8 cellular contexts compared by ENCODE assay signal in genomic region chr5:157143127-157143959, GRCh38. TPM values are rescaled to one million over a fixed set of nuclear protein-coding genes. Genes with fewer than 3 reads are reported as not detected.
A peak's percentile ranks its signal among the peaks of the same experiment; 100 is the strongest.
DNase-seq lines count a peak whose midpoint lies in the region; ATAC-seq and TF ChIP-seq lines count a peak whose summit lies in the region.

No MANE protein-coding gene starts in this region.

- H3K9me3 Mint-ChIP-seq in activated naive CD8-positive, alpha-beta T cell treated with anti-CD3 and anti-CD28 coated beads, Interleukin-2, amount 10 ng/mL, durations not matched to agents 7 days and 5 days: peaks cover 4% of the 10 kb centered on the region
- peaks cover 3% of the 10 kb centered on the region for H3K9me3 Mint-ChIP-seq in progenitor cell of endocrine pancreas (ENCODE audit: low read depth)

- POLR2A ChIA-PET in activated naive CD8-positive, alpha-beta T cell treated with anti-CD3 and anti-CD28 coated beads, Interleukin-2, amount 10 ng/mL, durations not matched to agents 7 days and 5 days (lab: Charles Lee): interaction anchor here (0.6 to 3.1 kb wide), 44 partner anchors 10 to 600 kb away, joined by 3 to 60 read pairs (median 4); partner anchors contain the start of genes CYFIP2, HAVCR2, ITK and LSM11

- peak; percentile 87 for DNase-seq in DMS 273 treated with DMSO at 0.1 percent for 48 hours (lab: John Stamatoyannopoulos, UW)
- peak; percentile 15 for DNase-seq in RKO (ENCODE audit: low spot score)
- peak; percentile 60 for DNase-seq in activated naive CD8-positive, alpha-beta T cell treated with anti-CD3 and anti-CD28 coated beads, Interleukin-2, amount 10 ng/mL, durations not matched to agents 7 days and 5 days
- peak; percentile 78 for DNase-seq in Right ventricle myocardium superior
- DNase-seq in progenitor cell of endocrine pancreas (ENCODE audit: low spot score, unreplicated experiment): no peak
- DNase-seq in mesenteric fat pad (ENCODE audit: low spot score): no peak

- H3K4me1 Mint-ChIP-seq in activated naive CD8-positive, alpha-beta T cell treated with anti-CD3 and anti-CD28 coated beads, Interleukin-2, amount 10 ng/mL, durations not matched to agents 7 days and 5 days: peaks cover 24% of the 10 kb centered on the region
- H3K4me1 Mint-ChIP-seq in progenitor cell of endocrine pancreas (ENCODE audit: low read depth): peaks cover 8% of the 10 kb centered on the region

- H3K27me3 Mint-ChIP-seq in activated naive CD8-positive, alpha-beta T cell treated with anti-CD3 and anti-CD28 coated beads, Interleukin-2, amount 10 ng/mL, durations not matched to agents 7 days and 5 days: no peaks in the 10 kb centered on the region
- no peaks in the 10 kb centered on the region for H3K27me3 Mint-ChIP-seq in progenitor cell of endocrine pancreas

- no peak for TF ChIP-seq CTCF in progenitor cell of endocrine pancreas (IDR thresholded peaks at IDR 0.05; ENCODE audit: unreplicated experiment)

- H3K36me3 Mint-ChIP-seq in activated naive CD8-positive, alpha-beta T cell treated with anti-CD3 and anti-CD28 coated beads, Interleukin-2, amount 10 ng/mL, durations not matched to agents 7 days and 5 days: peaks cover 23% of the 10 kb centered on the region
- H3K36me3 Mint-ChIP-seq in progenitor cell of endocrine pancreas (ENCODE audit: insufficient read depth): peaks cover 7% of the 10 kb centered on the region

- ATAC-seq in GM19468 (IDR thresholded peaks at IDR 0.05; ENCODE audit: extremely low read depth, unreplicated experiment) (peak; percentile 5), HG03565 (IDR thresholded peaks at IDR 0.05; ENCODE audit: unreplicated experiment) (peak; percentile 23), Right ventricle myocardium superior (ENCODE audit: poor library complexity) (peak; percentile 78)
- ATAC-seq in activated naive CD8-positive, alpha-beta T cell treated with anti-CD3 and anti-CD28 coated beads, Interleukin-2, amount 10 ng/mL, durations not matched to agents 7 days and 5 days (ENCODE audit: low read depth): peak; percentile 48

- intact Hi-C loops in Right ventricle myocardium superior (cut with DNase I): no loop called here

- H3K4me3 Mint-ChIP-seq in activated naive CD8-positive, alpha-beta T cell treated with anti-CD3 and anti-CD28 coated beads, Interleukin-2, amount 10 ng/mL, durations not matched to agents 7 days and 5 days: peak overlapping the region; percentile 86
- H3K4me3 Mint-ChIP-seq in progenitor cell of endocrine pancreas (ENCODE audit: low read depth): peak overlapping the region; percentile 96

- H3K27ac Mint-ChIP-seq in activated naive CD8-positive, alpha-beta T cell treated with anti-CD3 and anti-CD28 coated beads, Interleukin-2, amount 10 ng/mL, durations not matched to agents 7 days and 5 days: peak overlapping the region; percentile 96
- peak overlapping the region; percentile 97 for H3K27ac Mint-ChIP-seq in progenitor cell of endocrine pancreas

RNA-seq across cellular contexts. Expression of gene MED7, which starts 0.7 kb away (rescaled TPM):
- 10 to 100 TPM; 15.3 to 15.5 TPM for total RNA-seq in activated naive CD8-positive, alpha-beta T cell treated with anti-CD3 and anti-CD28 coated beads, Interleukin-2, amount 10 ng/mL, durations not matched to agents 7 days and 5 days
- 9.5 TPM for total RNA-seq in Right ventricle myocardium superior
- total RNA-seq in progenitor cell of endocrine pancreas: 15.6 and 18.2 TPM in 2 replicates
- total RNA-seq in mesenteric fat pad: 10.7 TPM

RNA-seq across cellular contexts. Expression of gene GARIN3, which starts 22.7 kb away (rescaled TPM):
- not detected for total RNA-seq in activated naive CD8-positive, alpha-beta T cell treated with anti-CD3 and anti-CD28 coated beads, Interleukin-2, amount 10 ng/mL, durations not matched to agents 7 days and 5 days
- total RNA-seq in Right ventricle myocardium superior (not detected), progenitor cell of endocrine pancreas (not detected in 2 replicates), mesenteric fat pad (not detected)

RNA-seq across cellular contexts. Expression of gene HAVCR2, which starts 34.5 kb away (rescaled TPM):
- 10 to 100 TPM; 73.8 to 76.9 TPM for total RNA-seq in activated naive CD8-positive, alpha-beta T cell treated with anti-CD3 and anti-CD28 coated beads, Interleukin-2, amount 10 ng/mL, durations not matched to agents 7 days and 5 days
- total RNA-seq in Right ventricle myocardium superior (2.6 TPM), progenitor cell of endocrine pancreas (0.17 and 0.62 TPM in 2 replicates), mesenteric fat pad (14.9 TPM)

RNA-seq across cellular contexts. Expression of gene ITK, which starts 37.3 kb away (rescaled TPM):
- 100 to 1,000 TPM; 313 to 324 TPM for total RNA-seq in activated naive CD8-positive, alpha-beta T cell treated with anti-CD3 and anti-CD28 coated beads, Interleukin-2, amount 10 ng/mL, durations not matched to agents 7 days and 5 days
- total RNA-seq in Right ventricle myocardium superior: 0.13 TPM
- total RNA-seq in progenitor cell of endocrine pancreas: not detected in 2 replicates
- total RNA-seq in mesenteric fat pad: 4.5 TPM

Comparison
In these comparisons a context has a peak if more than half of its experiments do, and no peak if none do; other contexts are left out.
1. DNase-seq: peak in DMS 273 treated with DMSO at 0.1 percent for 48 hours (single experiment), RKO (single experiment), activated naive CD8-positive, alpha-beta T cell treated with anti-CD3 and anti-CD28 coated beads, Interleukin-2, amount 10 ng/mL, durations not matched to agents 7 days and 5 days (single experiment) and Right ventricle myocardium superior (single experiment); none in progenitor cell of endocrine pancreas (single experiment) and mesenteric fat pad (single experiment).
2. ATAC-seq: peak in every context shown above with its lines; median percentile 78 in Right ventricle myocardium superior; 48 in activated naive CD8-positive, alpha-beta T cell treated with anti-CD3 and anti-CD28 coated beads, Interleukin-2, amount 10 ng/mL, durations not matched to agents 7 days and 5 days; 23 in HG03565; 5 in GM19468.